In the genomic region with DNA sequence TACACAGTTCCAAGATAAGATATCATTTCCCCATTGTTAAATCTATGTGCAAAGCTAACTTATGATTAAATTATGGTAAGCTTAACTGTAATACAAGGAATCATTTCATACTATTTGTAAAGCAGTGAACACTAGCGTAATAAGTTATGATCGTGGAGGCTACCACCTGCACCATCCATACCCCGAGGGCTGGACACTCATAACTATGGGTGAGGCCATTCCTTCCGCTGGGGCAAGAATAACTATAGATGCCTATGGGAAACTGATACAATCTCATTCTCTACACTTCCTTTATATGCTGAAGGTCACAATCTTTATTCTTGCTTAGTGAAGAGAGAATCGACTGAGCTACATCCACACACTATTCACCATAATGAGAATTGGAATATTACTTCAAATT, we compare ENCODE assay signal across 29 cellular contexts.
"Had no signal": no experiment of that assay in that cellular context is flagged by ENCODE, and none has a peak within 500 bp of the region (broad histone marks: within the 10 kb centered on the region; RNA-seq: fewer than 3 reads in every experiment).

No MANE protein-coding gene starts in this region.

- H3K27me3 ChIP-seq: colonic mucosa, dorsolateral prefrontal cortex, esophagus muscularis mucosa, esophagus squamous epithelium, foreskin keratinocyte, gastrocnemius medialis, gastroesophageal sphincter, heart left ventricle, heart right ventricle had no signal

- ATAC-seq: effector memory CD8-positive, alpha-beta T cell; esophagus mucosa; foreskin keratinocyte; gastrocnemius medialis; gastroesophageal sphincter; heart left ventricle; heart right ventricle had no signal

- H3K9me3 ChIP-seq: colonic mucosa, esophagus muscularis mucosa, esophagus squamous epithelium, gastrocnemius medialis, gastroesophageal sphincter, heart left ventricle, heart right ventricle had no signal

- H3K4me1 ChIP-seq: colonic mucosa, esophagus muscularis mucosa, esophagus squamous epithelium, foreskin keratinocyte, gastrocnemius medialis, gastroesophageal sphincter, heart left ventricle, heart right ventricle had no signal

- H3K27ac Mint-ChIP-seq: dendritic cell treated with granulocyte-macrophage colony-stimulating factor and Interleukin-4, amounts not matched to agents 40 ng/mL and 50 ng/mL, for 4 days; effector memory CD8-positive, alpha-beta T cell; endodermal cell had no signal

- H3K9me3 Mint-ChIP-seq: endodermal cell had no signal

- H3K4me3 Mint-ChIP-seq: dendritic cell treated with granulocyte-macrophage colony-stimulating factor and Interleukin-4, amounts not matched to agents 40 ng/mL and 50 ng/mL, for 4 days; effector memory CD8-positive, alpha-beta T cell; endodermal cell had no signal

- H3K4me1 Mint-ChIP-seq: endodermal cell had no signal

- H3K27me3 Mint-ChIP-seq: dendritic cell treated with granulocyte-macrophage colony-stimulating factor and Interleukin-4, amounts not matched to agents 40 ng/mL and 50 ng/mL, for 4 days; effector memory CD8-positive, alpha-beta T cell had no signal

- H3K36me3 ChIP-seq: colonic mucosa, esophagus muscularis mucosa, esophagus squamous epithelium, gastrocnemius medialis, gastroesophageal sphincter, heart left ventricle, heart right ventricle had no signal

- H3K4me3 ChIP-seq: colonic mucosa, coronary artery, dorsolateral prefrontal cortex, esophagus muscularis mucosa, esophagus squamous epithelium, gastrocnemius medialis, gastroesophageal sphincter, heart left ventricle, heart right ventricle had no signal

- DNase-seq: colonic mucosa; cortex of kidney; dermis blood vessel endothelial cell; dorsolateral prefrontal cortex; effector CD4-positive, alpha-beta T cell; effector CD8-positive, alpha-beta T cell; effector memory CD4-positive, alpha-beta T cell; effector memory CD8-positive, alpha-beta T cell; endodermal cell; erythroblast; esophagus squamous epithelium; foreskin fibroblast; foreskin keratinocyte; foreskin melanocyte; gastrocnemius medialis; glutamatergic neuron; head of caudate nucleus; heart left ventricle; heart right ventricle had no signal

- FAIRE-seq: colon, endometrium, endothelial cell of umbilical vein, frontal cortex had no signal

- H3K27ac ChIP-seq: colonic mucosa, coronary artery, dorsolateral prefrontal cortex, epithelial cell of prostate, esophagus muscularis mucosa, esophagus squamous epithelium, foreskin keratinocyte, gastrocnemius medialis, gastroesophageal sphincter, heart left ventricle, heart right ventricle had no signal
